ENCODE assay signal across 11 cellular contexts in the genomic region with DNA sequence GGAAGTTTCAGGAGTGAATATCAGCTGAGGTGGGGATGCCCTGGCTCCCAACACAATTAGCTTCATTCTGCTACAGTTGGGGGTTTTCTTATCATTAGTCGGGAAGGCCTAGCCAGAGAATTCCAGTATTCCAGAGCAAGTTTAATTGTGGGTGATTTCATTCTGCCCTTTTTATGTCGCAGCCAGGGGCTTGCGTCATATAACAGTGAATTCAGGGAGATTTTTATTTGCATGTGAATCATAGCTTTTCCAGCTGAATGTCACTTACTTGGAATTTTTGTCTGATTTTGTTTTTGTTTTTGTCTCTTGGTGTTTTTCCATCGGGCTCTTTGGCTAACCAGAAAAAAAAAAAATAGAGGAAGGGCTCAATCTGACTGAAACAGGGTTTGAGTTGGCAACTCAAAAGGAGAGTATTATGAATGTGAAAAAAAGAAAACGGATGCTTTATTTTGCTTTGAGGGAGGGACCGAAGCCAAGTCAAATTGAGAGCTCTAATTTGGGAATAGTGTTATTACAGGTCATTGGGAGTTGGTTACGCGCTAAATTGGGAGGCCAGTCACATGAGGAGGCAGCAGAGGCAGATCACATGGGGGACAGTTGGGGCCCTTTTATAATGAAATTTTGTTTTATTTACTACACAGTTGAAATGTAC.
DNase-seq lines count a peak whose midpoint lies in the region; ATAC-seq and TF ChIP-seq lines count a peak whose summit lies in the region.
"Had no signal": no experiment of that assay in that cellular context is flagged by ENCODE, and none has a peak within 500 bp of the region (broad histone marks: within the 10 kb centered on the region; RNA-seq: fewer than 3 reads in every experiment).

No MANE protein-coding gene starts in this region.

- TF ChIP-seq POLR2A in heart left ventricle (IDR thresholded peaks at IDR 0.05) (no peak), sigmoid colon (IDR thresholded peaks at IDR 0.05) (no peak)

- peak; percentile 48 to 77 (median 68) for ATAC-seq in heart left ventricle
- ATAC-seq: activated T-cell treated with anti-CD3 and anti-CD28 coated beads, Interleukin-2, amount 50 U/mL, for 4 hours; Panc1 had no signal

- peaks cover 2% of the 10 kb centered on the region for H3K36me3 Mint-ChIP-seq in activated CD4-positive, alpha-beta T cell treated with anti-CD3 and anti-CD28 coated beads, Interleukin-2, amount 10 ng/mL, durations not matched to agents 7 days and 5 days (ENCODE audit: low read depth)

- no peak for TF ChIP-seq CTCF in BJ (IDR thresholded peaks at IDR 0.05; ENCODE audit: insufficient read depth, low read depth, low read length)
- TF ChIP-seq CTCF in ascending aorta (IDR thresholded peaks at IDR 0.05) = no peak
- TF ChIP-seq CTCF in heart left ventricle (IDR thresholded peaks at IDR 0.05) = no peak
- TF ChIP-seq CTCF in sigmoid colon (IDR thresholded peaks at IDR 0.05) = no peak
- no peak for TF ChIP-seq CTCF in GM20000 (IDR thresholded peaks at IDR 0.05; ENCODE audit: extremely low read depth, missing control alignments)

- DNase-seq in BJ (ENCODE audit: low read depth) = peak; percentile 89
- DNase-seq in ascending aorta (ENCODE audit: low spot score in 2 of 2) = peak in 1 of 2 donors; percentile 92
- peak in 4 of 5 donors; percentile 52 to 79 (median 70) for DNase-seq in heart left ventricle
- DNase-seq in sigmoid colon = peak; percentile 87
- DNase-seq in activated CD4-positive, alpha-beta T cell treated with anti-CD3 and anti-CD28 coated beads, Interleukin-2, amount 10 ng/mL, durations not matched to agents 7 days and 5 days = no peak
- no peak for DNase-seq in GM20000 (ENCODE audit: low spot score)
- DNase-seq in SJCRH30 = no peak
- no peak for DNase-seq in germinal center (ENCODE audit: low spot score)
- DNase-seq: activated T-cell treated with anti-CD3 and anti-CD28 coated beads, Interleukin-2, amount 50 U/mL, for 4 hours; DMS153 had no signal

- H3K4me3 Mint-ChIP-seq in activated CD4-positive, alpha-beta T cell treated with anti-CD3 and anti-CD28 coated beads, Interleukin-2, amount 10 ng/mL, durations not matched to agents 7 days and 5 days = no peak overlapping the region
- H3K4me3 Mint-ChIP-seq: activated T-cell treated with anti-CD3 and anti-CD28 coated beads, Interleukin-2, amount 50 U/mL, for 4 hours had no signal

- no peak overlapping the region for H3K27ac Mint-ChIP-seq in activated CD4-positive, alpha-beta T cell treated with anti-CD3 and anti-CD28 coated beads, Interleukin-2, amount 10 ng/mL, durations not matched to agents 7 days and 5 days

- no peaks in the 10 kb centered on the region for H3K36me3 ChIP-seq in BJ (ENCODE audit: control insufficient read depth, insufficient read depth, low read length)
- H3K36me3 ChIP-seq in ascending aorta = no peaks in the 10 kb centered on the region
- H3K36me3 ChIP-seq in heart left ventricle = no peaks in the 10 kb centered on the region
- H3K36me3 ChIP-seq in sigmoid colon = no peaks in the 10 kb centered on the region
- H3K36me3 ChIP-seq in SJCRH30 = no peaks in the 10 kb centered on the region

- CTCF ChIA-PET in BJ (lab: Yijun Ruan, JAX) = interaction anchor here (0.7 to 5.4 kb wide), 5 partner anchors 12 to 122 kb away, joined by 3 to 32 read pairs (median 4); a partner anchor contains a TSS
- CTCF ChIA-PET in activated CD4-positive, alpha-beta T cell treated with anti-CD3 and anti-CD28 coated beads, Interleukin-2, amount 10 ng/mL, durations not matched to agents 7 days and 5 days (lab: Charles Lee) = interaction anchor here (0.6 to 1.7 kb wide), 4 partner anchors 9 to 167 kb away, joined by 3 to 4 read pairs (median 3); no protein-coding TSS in a partner anchor

- intact Hi-C loops in ascending aorta (cut with DNase I) (loop anchor here (1.0 to 2.0 kb wide), 3 partner anchors 14 to 87 kb away; no protein-coding TSS in a partner anchor), heart left ventricle (cut with DNase I) (loop anchor here in 5 of 10 donors (2.0 to 5.0 kb wide), 3 partner anchors 14 to 36 kb away; no protein-coding TSS in a partner anchor), sigmoid colon (cut with DNase I) (loop anchor here (1.0 to 5.0 kb wide), 2 partner anchors 41 to 119 kb away; a partner anchor contains a TSS)

- H3K27me3 Mint-ChIP-seq in activated CD4-positive, alpha-beta T cell treated with anti-CD3 and anti-CD28 coated beads, Interleukin-2, amount 10 ng/mL, durations not matched to agents 7 days and 5 days = peaks cover 20% of the 10 kb centered on the region

- H3K4me1 Mint-ChIP-seq in activated CD4-positive, alpha-beta T cell treated with anti-CD3 and anti-CD28 coated beads, Interleukin-2, amount 10 ng/mL, durations not matched to agents 7 days and 5 days = peaks cover 22% of the 10 kb centered on the region

- H3K4me1 ChIP-seq in ascending aorta (peaks cover 15 to 85% of the 10 kb centered on the region in 2 donors), heart left ventricle (peaks cover 15 to 91% (median 69%) of the 10 kb centered on the region in 12 donors), sigmoid colon (peaks cover 0 to 78% (median 72%) of the 10 kb centered on the region in 4 donors), SJCRH30 (peaks cover 2% of the 10 kb centered on the region; the same call in 1 of the 2 replicates)

- H3K9me3 ChIP-seq in ascending aorta (no peaks in the 10 kb centered on the region), heart left ventricle (no peaks in the 10 kb centered on the region), sigmoid colon (no peaks in the 10 kb centered on the region), SJCRH30 (replicated peaks) (no peaks in the 10 kb centered on the region)

- H3K9me3 Mint-ChIP-seq in activated CD4-positive, alpha-beta T cell treated with anti-CD3 and anti-CD28 coated beads, Interleukin-2, amount 10 ng/mL, durations not matched to agents 7 days and 5 days = no peaks in the 10 kb centered on the region
- H3K9me3 Mint-ChIP-seq: activated T-cell treated with anti-CD3 and anti-CD28 coated beads, Interleukin-2, amount 50 U/mL, for 4 hours had no signal

- peak in 1 of 4 donors; percentile 51 for TF ChIP-seq EP300 in sigmoid colon (IDR thresholded peaks at IDR 0.05)

- peak overlapping the region; percentile 96 to 97 for H3K27ac ChIP-seq in ascending aorta
- H3K27ac ChIP-seq in heart left ventricle = peak overlapping the region; percentile 78 to 95 (median 88)
- peak overlapping the region; percentile 73 to 95 (median 82) for H3K27ac ChIP-seq in sigmoid colon
- no peak overlapping the region for H3K27ac ChIP-seq in SJCRH30

- 15 to 29% (median 22%) methylated on average over 8 of the region's 8 CpGs for WGBS in heart left ventricle, 4 donors
- 69 to 77% methylated on average over 8 of the region's 8 CpGs for WGBS in sigmoid colon, 2 donors

- POLR2A ChIA-PET in BJ (lab: Charles Lee) = interaction anchor here (0.6 to 1.0 kb wide), 6 partner anchors 9 to 1681 kb away, joined by 3 to 12 read pairs (median 3); a partner anchor contains a TSS
- POLR2A ChIA-PET in activated CD4-positive, alpha-beta T cell treated with anti-CD3 and anti-CD28 coated beads, Interleukin-2, amount 10 ng/mL, durations not matched to agents 7 days and 5 days (lab: Charles Lee) = interaction anchor here (1.1 kb wide), 1 partner anchor 303 kb away, joined by 3 read pairs; no protein-coding TSS in a partner anchor

- H3K4me3 ChIP-seq in BJ (ENCODE audit: low read depth, low read length) (no peak overlapping the region), ascending aorta (peak overlapping the region in 1 of 2 donors; percentile 2), heart left ventricle (peak overlapping the region in 4 of 12 donors; percentile 10 to 31 (median 26)), sigmoid colon (no peak overlapping the region), SJCRH30 (no peak overlapping the region)

- H3K27me3 ChIP-seq in BJ (ENCODE audit: control insufficient read depth, insufficient read depth, low read length) (no peaks in the 10 kb centered on the region), ascending aorta (no peaks in the 10 kb centered on the region), heart left ventricle (no peaks in the 10 kb centered on the region), sigmoid colon (no peaks in the 10 kb centered on the region), SJCRH30 (no peaks in the 10 kb centered on the region)

Comparison
In these comparisons a context has a peak if more than half of its experiments do, and no peak if none do; other contexts are left out.
1. DNase-seq: peak in BJ (single experiment), heart left ventricle (4 of 5) and sigmoid colon (single experiment); none in activated CD4-positive, alpha-beta T cell treated with anti-CD3 and anti-CD28 coated beads, Interleukin-2, amount 10 ng/mL, durations not matched to agents 7 days and 5 days (single experiment), GM20000 (single experiment), SJCRH30 (0 of 2) and germinal center (single experiment).